In genomic region chr11:76235233-76236091, GRCh38 we compare ENCODE assay signal across 1 cellular context.
A peak's percentile ranks its signal among the peaks of the same experiment; 100 is the strongest.
TF ChIP-seq lines count a peak whose summit lies in the region.

No MANE protein-coding gene starts in this region.

TF ChIP-seq in HEK293, 187 proteins besides CTCF, POLR2A, EP300 and RAD21 (continued from another document and continues in another):
- no peak for TF ChIP-seq ZNF354C (tag by site-specific recombination; IDR thresholded peaks at IDR 0.05; ENCODE audit: borderline replicate concordance, low read depth)
- no peak for TF ChIP-seq ZFHX2 (tag by site-specific recombination; conservative IDR thresholded peaks at IDR 0.05)
- no peak for TF ChIP-seq OVOL3 (tag by site-specific recombination; IDR thresholded peaks at IDR 0.05)
- TF ChIP-seq ZNF549 (tag by site-specific recombination; IDR thresholded peaks at IDR 0.05) = no peak
- no peak; the same call in 1 of the 2 replicates for TF ChIP-seq ZBTB11 (tag by site-specific recombination; conservative IDR thresholded peaks at IDR 0.05; ENCODE audit: low read depth)
- TF ChIP-seq ZNF530 (tag by site-specific recombination; IDR thresholded peaks at IDR 0.05; ENCODE audit: low read depth) = no peak
- no peak; the same call in 1 of the 2 replicates for TF ChIP-seq KLF1 (tag by site-specific recombination; IDR thresholded peaks at IDR 0.05)
- TF ChIP-seq HOXA7 (CRISPR knock-in tag; IDR thresholded peaks at IDR 0.05; ENCODE audit: borderline replicate concordance) = no peak
- TF ChIP-seq ZNF335 (tag by site-specific recombination; conservative IDR thresholded peaks at IDR 0.05) = peak; percentile 37; the same call in 1 of the 2 replicates
- peak; percentile 19; the same call in 1 of the 2 replicates for TF ChIP-seq ZNF623 (tag by site-specific recombination; IDR thresholded peaks at IDR 0.05)
- no peak for TF ChIP-seq ZNF747 (tag by site-specific recombination; IDR thresholded peaks at IDR 0.05)
- no peak for TF ChIP-seq ZNF544 (tag by site-specific recombination; IDR thresholded peaks at IDR 0.05)
- no peak for TF ChIP-seq ZNF175 (tag by site-specific recombination; IDR thresholded peaks at IDR 0.05)
- no peak for TF ChIP-seq ZNF626 (tag by site-specific recombination; IDR thresholded peaks at IDR 0.05)
- no peak for TF ChIP-seq HOXD13 (CRISPR knock-in tag; IDR thresholded peaks at IDR 0.05; ENCODE audit: borderline replicate concordance)
- TF ChIP-seq ZNF19 (tag by site-specific recombination; IDR thresholded peaks at IDR 0.05; ENCODE audit: low read depth) = no peak
- TF ChIP-seq ZBTB26 (tag by site-specific recombination; optimal IDR thresholded peaks at IDR 0.05) = peak; percentile 56
- no peak for TF ChIP-seq ZNF704 (tag by site-specific recombination; IDR thresholded peaks at IDR 0.05)
- TF ChIP-seq ZNF645 (tag by site-specific recombination; IDR thresholded peaks at IDR 0.05) = no peak
- no peak; the same call in 1 of the 2 replicates for TF ChIP-seq ZNF449 (tag by site-specific recombination; IDR thresholded peaks at IDR 0.05)
- peak; percentile 11; the same call in 1 of the 2 replicates for TF ChIP-seq GLI2 (tag by site-specific recombination; IDR thresholded peaks at IDR 0.05; ENCODE audit: borderline replicate concordance, low read depth)
- peak; percentile 70; the same call in 1 of the 2 replicates for TF ChIP-seq TRIM28 (IDR thresholded peaks at IDR 0.05; ENCODE audit: borderline replicate concordance, low read length)
- TF ChIP-seq SETDB1 (IDR thresholded peaks at IDR 0.05; ENCODE audit: insufficient read length, low read length) = no peak
- TF ChIP-seq ZNF555 (tag by site-specific recombination; conservative IDR thresholded peaks at IDR 0.05) = no peak
- no peak for TF ChIP-seq EGR2 (tag by site-specific recombination; IDR thresholded peaks at IDR 0.05; ENCODE audit: low read depth)
- no peak for TF ChIP-seq MZF1 (tag by site-specific recombination; IDR thresholded peaks at IDR 0.05; ENCODE audit: borderline replicate concordance)
- peak; percentile 67; the same call in 1 of the 2 replicates for TF ChIP-seq ZNF600 (tag by site-specific recombination; IDR thresholded peaks at IDR 0.05)
- TF ChIP-seq ZNF398 (tag by site-specific recombination; IDR thresholded peaks at IDR 0.05) = no peak
- TF ChIP-seq ZNF26 (tag by site-specific recombination; IDR thresholded peaks at IDR 0.05) = no peak
- peak; percentile 58 for TF ChIP-seq ZBTB6 (tag by site-specific recombination; IDR thresholded peaks at IDR 0.05)
- peak; percentile 66 for TF ChIP-seq ZNF639 (tag by site-specific recombination; IDR thresholded peaks at IDR 0.05)
- TF ChIP-seq ZNF677 (tag by site-specific recombination; IDR thresholded peaks at IDR 0.05) = no peak
- no peak for TF ChIP-seq YY2 (tag by site-specific recombination; IDR thresholded peaks at IDR 0.05)
- TF ChIP-seq ZNF140 (tag by site-specific recombination; IDR thresholded peaks at IDR 0.05) = no peak
- no peak for TF ChIP-seq ZNF155 (tag by site-specific recombination; IDR thresholded peaks at IDR 0.05)
- peak; percentile 99 for TF ChIP-seq KLF9 (tag by site-specific recombination; IDR thresholded peaks at IDR 0.05; ENCODE audit: low read depth)
- TF ChIP-seq ZNF658 (tag by site-specific recombination; IDR thresholded peaks at IDR 0.05) = no peak
- no peak for TF ChIP-seq PRDM4 (tag by site-specific recombination; IDR thresholded peaks at IDR 0.05)
- no peak for TF ChIP-seq SP2 (tag by site-specific recombination; IDR thresholded peaks at IDR 0.05)
- no peak for TF ChIP-seq ZNF792 (tag by site-specific recombination; IDR thresholded peaks at IDR 0.05)
- TF ChIP-seq ZNF280D (tag by site-specific recombination; IDR thresholded peaks at IDR 0.05) = no peak
